10 cellular contexts compared by ENCODE assay signal in the genomic region with DNA sequence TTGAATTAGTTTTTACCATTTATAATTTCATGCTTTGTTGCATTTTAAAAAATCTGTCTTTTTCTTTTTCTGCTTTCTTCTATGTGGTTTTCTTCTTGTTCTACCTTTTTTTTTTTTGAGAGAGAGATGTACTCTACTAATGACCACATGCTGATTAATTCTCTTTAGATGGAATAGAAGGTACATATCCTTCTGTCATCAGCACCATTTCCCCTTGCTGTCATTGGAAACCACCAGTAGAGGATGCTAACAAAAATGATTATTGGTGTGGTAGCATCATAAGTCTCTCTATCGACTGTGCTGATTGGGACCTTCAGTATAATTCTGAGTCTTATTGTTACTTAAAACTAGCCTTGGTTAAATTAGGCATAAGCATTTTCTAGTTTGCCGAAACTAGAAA. TPM values are rescaled to one million over a fixed set of nuclear protein-coding genes. Genes with fewer than 3 reads are reported as not detected.
DNase-seq lines count a peak whose midpoint lies in the region; ATAC-seq, FAIRE-seq and TF ChIP-seq lines count a peak whose summit lies in the region.
"Had no signal": no experiment of that assay in that cellular context is flagged by ENCODE, and none has a peak within 500 bp of the region (broad histone marks: within the 10 kb centered on the region; RNA-seq: fewer than 3 reads in every experiment).

No MANE protein-coding gene starts in this region.

- H3K36me3 ChIP-seq in breast epithelium (no peaks in the 10 kb centered on the region), upper lobe of right lung (no peaks in the 10 kb centered on the region), HepG2 (replicated peaks in 1 of 2; ENCODE audit: control insufficient read depth in 1 of 2, insufficient read depth in 2 of 2, low read length in 2 of 2) (no peaks in the 10 kb centered on the region)
- H3K36me3 ChIP-seq: prostate gland had no signal

- H3K4me3 ChIP-seq in breast epithelium = no peak overlapping the region
- H3K4me3 ChIP-seq in epithelial cell of proximal tubule (ENCODE audit: low read depth, low read length) = no peak overlapping the region
- no peak overlapping the region for H3K4me3 ChIP-seq in upper lobe of right lung
- no peak overlapping the region for H3K4me3 ChIP-seq in HepG2 (replicated peaks in 1 of 3; ENCODE audit: insufficient read depth in 1 of 3, low read depth in 2 of 3, low read length in 3 of 3)
- H3K4me3 ChIP-seq: prostate gland had no signal

- TF ChIP-seq POLR2A in breast epithelium (IDR thresholded peaks at IDR 0.05) = no peak
- TF ChIP-seq POLR2A in HepG2 (IDR thresholded peaks at IDR 0.05; ENCODE audit: insufficient read depth in 1 of 2, low read depth in 2 of 2, low read length in 2 of 2) = no peak

- BruUV-seq in MCF 10A (replicated peaks; lab: Mats Ljungman, UMichigan) = no TSS peak
- no TSS peak for BruUV-seq in HepG2 (replicated peaks; lab: Mats Ljungman, UMichigan)

- TF ChIP-seq CTCF in MCF 10A (IDR thresholded peaks at IDR 0.05; ENCODE audit: unreplicated experiment) (no peak), breast epithelium (IDR thresholded peaks at IDR 0.05) (no peak), epithelial cell of proximal tubule (conservative IDR thresholded peaks at IDR 0.05; ENCODE audit: low read depth, low read length) (peak; percentile 34), upper lobe of right lung (IDR thresholded peaks at IDR 0.05) (peak; percentile 26), HepG2 (CRISPR knock-in tag; IDR thresholded peaks at IDR 0.05) (no peak)

- no peak overlapping the region for H2AFZ ChIP-seq in HepG2 (ENCODE audit: low read length)

- peaks cover 15% of the 10 kb centered on the region for H4K20me1 ChIP-seq in HepG2 (ENCODE audit: insufficient read depth, low read length)

- peaks cover 72% of the 10 kb centered on the region for H3K79me2 ChIP-seq in HepG2 (ENCODE audit: insufficient read depth, low read length)

- H3K27me3 ChIP-seq in breast epithelium (peaks cover 0 to 18% of the 10 kb centered on the region in 2 donors), upper lobe of right lung (peaks cover 18% of the 10 kb centered on the region), HepG2 (ENCODE audit: control insufficient read depth in 1 of 2, insufficient read depth in 2 of 2, low read length in 2 of 2) (no peaks in the 10 kb centered on the region; a peak in 1 of 5 replicates)

- ATAC-seq in upper lobe of right lung = no peak
- no peak for ATAC-seq in effector memory CD8-positive, alpha-beta T cell (replicated peaks)
- no peak for ATAC-seq in HepG2

- H3K9me3 ChIP-seq in breast epithelium (no peaks in the 10 kb centered on the region), upper lobe of right lung (no peaks in the 10 kb centered on the region), HepG2 (ENCODE audit: low read length) (no peaks in the 10 kb centered on the region)
- H3K9me3 ChIP-seq: prostate gland had no signal

- no peak overlapping the region for H3K9ac ChIP-seq in HepG2 (ENCODE audit: insufficient read depth, low read depth, low read length)

- no peak for TF ChIP-seq EP300 in HepG2 (IDR thresholded peaks at IDR 0.05; ENCODE audit: low read depth in 2 of 2, low read length in 2 of 2)
- TF ChIP-seq EP300 in HepG2 (CRISPR knock-in tag; IDR thresholded peaks at IDR 0.05; ENCODE audit: borderline replicate concordance) = no peak

- peaks cover 16% of the 10 kb centered on the region for H3K4me1 Mint-ChIP-seq in MCF 10A (ENCODE audit: insufficient read depth, unreplicated experiment)
- H3K4me1 Mint-ChIP-seq in effector memory CD8-positive, alpha-beta T cell (ENCODE audit: low read depth in 2 of 2) = peaks cover 21 to 35% of the 10 kb centered on the region in 2 donors

- no peak overlapping the region for H3K4me2 ChIP-seq in HepG2 (ENCODE audit: low read depth, low read length)

- no peaks in the 10 kb centered on the region for H3K36me3 Mint-ChIP-seq in MCF 10A (ENCODE audit: insufficient read depth, unreplicated experiment)
- H3K36me3 Mint-ChIP-seq in effector memory CD8-positive, alpha-beta T cell (ENCODE audit: insufficient read depth) = peaks cover 35% of the 10 kb centered on the region

- intact Hi-C loops in MCF 10A (cut with micrococcal nuclease) (loop anchor here (5.0 kb wide), 1 partner anchor 170 kb away; no protein-coding TSS in a partner anchor), breast epithelium (cut with DNase I; ENCODE audit: low total_unique reads) (no loop called here), upper lobe of right lung (cut with DNase I) (no loop called here), HepG2 (cut with micrococcal nuclease; ENCODE audit: unreplicated experiment) (loop anchor here (5.0 kb wide), 1 partner anchor 80 kb away; no protein-coding TSS in a partner anchor)

- POLR2A ChIA-PET in MCF 10A (lab: Yijun Ruan, JAX) (no interaction called here), HepG2 (lab: Yijun Ruan, JAX) (no interaction called here)

- no peak overlapping the region for H3K27ac Mint-ChIP-seq in MCF 10A (ENCODE audit: low read depth, unreplicated experiment)
- H3K27ac Mint-ChIP-seq in effector memory CD8-positive, alpha-beta T cell = peak overlapping the region in 1 of 2 donors; percentile 15

- 94% methylated on average over 2 of the region's 2 CpGs for WGBS in HepG2 (ENCODE audit: low lambda C conversion rate)

- DNase-seq in MCF 10A (ENCODE audit: unreplicated experiment) (peak; percentile 1), breast epithelium (ENCODE audit: low spot score in 2 of 2) (no peak), NCI-H69 (lab: John Stamatoyannopoulos, UW) (peak; percentile 3), epithelial cell of proximal tubule (ENCODE audit: low read depth) (no peak), upper lobe of right lung (no peak), CD1c-positive myeloid dendritic cell (ENCODE audit: extremely low spot score) (no peak), HepG2 (ENCODE audit: low spot score) (no peak)
- DNase-seq in effector memory CD8-positive, alpha-beta T cell = no peak
- DNase-seq: NCI-H1048 had no signal

- no peak for FAIRE-seq in HepG2 (lab: Jason Lieb, UNC)

- H3K4me1 ChIP-seq in breast epithelium = no peaks in the 10 kb centered on the region
- H3K4me1 ChIP-seq in upper lobe of right lung = peaks cover 11% of the 10 kb centered on the region
- peaks cover 20% of the 10 kb centered on the region for H3K4me1 ChIP-seq in HepG2 (ENCODE audit: insufficient read depth, low read length)
- H3K4me1 ChIP-seq: prostate gland had no signal

- no peaks in the 10 kb centered on the region for H3K27me3 Mint-ChIP-seq in MCF 10A (ENCODE audit: insufficient read depth, unreplicated experiment)
- no peaks in the 10 kb centered on the region for H3K27me3 Mint-ChIP-seq in effector memory CD8-positive, alpha-beta T cell

- H3K27ac ChIP-seq in breast epithelium (no peak overlapping the region), upper lobe of right lung (no peak overlapping the region), HepG2 (ENCODE audit: extremely low read length, insufficient read depth, low read length) (no peak overlapping the region)

- TF ChIP-seq RAD21 in HepG2 (CRISPR knock-in tag; IDR thresholded peaks at IDR 0.05) = no peak

- CTCF ChIA-PET in MCF 10A (lab: Yijun Ruan, JAX) (no interaction called here), HepG2 (lab: Yijun Ruan, JAX; ENCODE audit: low intra/inter-chr PET ratio, low total read pairs) (no interaction called here)

- H3K4me3 Mint-ChIP-seq in MCF 10A (ENCODE audit: unreplicated experiment) = no peak overlapping the region
- H3K4me3 Mint-ChIP-seq in effector memory CD8-positive, alpha-beta T cell = peak overlapping the region in 1 of 2 donors; percentile 91

- H3K9me3 Mint-ChIP-seq in MCF 10A (ENCODE audit: unreplicated experiment) = no peaks in the 10 kb centered on the region
- no peaks in the 10 kb centered on the region for H3K9me3 Mint-ChIP-seq in effector memory CD8-positive, alpha-beta T cell

- in situ Hi-C loops in HepG2 (cut with HindIII; ENCODE audit: extremely low pct_ligation_motif_present, low pct_unique_long_range_greater_than_20kb) = no loop called here

TF ChIP-seq in HepG2, 621 proteins besides CTCF, POLR2A, EP300 and RAD21 (continues in another document):
- TF ChIP-seq PAF1 (CRISPR knock-in tag; IDR thresholded peaks at IDR 0.05) (no peak), RFX1 (IDR thresholded peaks at IDR 0.05) (no peak), FOXJ3 (CRISPR knock-in tag; IDR thresholded peaks at IDR 0.05; ENCODE audit: borderline replicate concordance) (no peak)

RNA-seq across cellular contexts. Expression of gene ZEB1, which starts 3.6 kb away (rescaled TPM):
- total RNA-seq in MCF 10A (2022) (15.1 and 20.6 TPM in 2 replicates), breast epithelium (100 to 1,000 TPM in 1 of 3 donors, 10 to 100 TPM in 2; 28.2 to 113 (median 71.1) TPM), epithelial cell of proximal tubule (13.2 and 16.0 TPM in 2 replicates), upper lobe of right lung (55.2 TPM), HepG2 (2016; rRNA removed; fragmentation: Illumina TruSeq; extraction: Trizol) (18.0 and 24.7 TPM in 2 replicates)
- total RNA-seq in HepG2 (2016; cell fraction: cytosol; rRNA removed; fragmentation: Illumina TruSeq; extraction: Trizol; ENCODE audit: low read depth) = 73.2 and 85.5 TPM in 2 replicates
- total RNA-seq in HepG2 (2016; cell fraction: insoluble cytoplasmic fraction; rRNA removed; fragmentation: Illumina TruSeq; extraction: Trizol) = 16.1 and 19.9 TPM in 2 replicates
- 20.1 and 23.3 TPM in 2 replicates for total RNA-seq in HepG2 (2016; cell fraction: membrane; rRNA removed; fragmentation: Illumina TruSeq; extraction: Trizol)
- total RNA-seq in HepG2 (2016; cell fraction: nucleus; rRNA removed; fragmentation: Illumina TruSeq; extraction: Trizol) = 34.1 and 37.0 TPM in 2 replicates
- 8.3 and 9.6 TPM in 2 replicates for polyA plus RNA-seq in HepG2 (2011; rRNA removed)
- polyA plus RNA-seq in HepG2 (2011; cell fraction: cytosol; rRNA removed) = 3.6 and 5.9 TPM in 2 replicates
- 7.5 and 8.9 TPM in 2 replicates for polyA plus RNA-seq in HepG2 (2011; cell fraction: nucleus; rRNA removed)
- 10.1 and 15.2 TPM in 2 replicates for polyA plus RNA-seq in HepG2 (2012)
- polyA plus RNA-seq in HepG2 (2016; cell fraction: cytosol; fragmentation: Illumina TruSeq; extraction: Trizol; ENCODE audit: low read depth) = 0.21 and 0.23 TPM in 2 replicates
- 9.3 and 9.7 TPM in 2 replicates for polyA plus RNA-seq in HepG2 (2016; cell fraction: insoluble cytoplasmic fraction; fragmentation: Illumina TruSeq; extraction: Trizol; ENCODE audit: low read depth)
- 0.95 and 1.2 TPM in 2 replicates for polyA plus RNA-seq in HepG2 (2016; cell fraction: membrane; fragmentation: Illumina TruSeq; extraction: Trizol; ENCODE audit: low read depth)
- polyA plus RNA-seq in HepG2 (2016; cell fraction: nucleus; fragmentation: Illumina TruSeq; extraction: Trizol; ENCODE audit: insufficient read depth, low read depth) = 12.4 and 14.4 TPM in 2 replicates
- polyA minus RNA-seq in HepG2 (2011; rRNA and poly(A)+ RNA removed; ENCODE audit: low replicate concordance) = 12.9 and 14.6 TPM in 2 replicates
- polyA minus RNA-seq in HepG2 (2011; cell fraction: cytosol; rRNA and poly(A)+ RNA removed) = 15.5 and 18.0 TPM in 2 replicates
- polyA minus RNA-seq in HepG2 (2011; cell fraction: nucleus; rRNA and poly(A)+ RNA removed) = 102 and 117 TPM in 2 replicates

Comparison
In these comparisons a context has a peak if more than half of its experiments do, and no peak if none do; other contexts are left out.
1. DNase-seq: peak in MCF 10A (single experiment) and NCI-H69 (single experiment); none in breast epithelium (0 of 2), epithelial cell of proximal tubule (single experiment), upper lobe of right lung (single experiment), effector memory CD8-positive, alpha-beta T cell (0 of 3), CD1c-positive myeloid dendritic cell (single experiment) and HepG2 (single experiment).
2. intact Hi-C loops: an anchor here in MCF 10A (5.0 kb wide) and HepG2 (5.0 kb wide); none called in breast epithelium and upper lobe of right lung.
3. CTCF ChIP-seq: peak in epithelial cell of proximal tubule (single experiment) and upper lobe of right lung (single experiment); none in MCF 10A (single experiment), breast epithelium (0 of 3) and HepG2 (single experiment).